Comparison of ENCODE assay signal across 9 cellular contexts in genomic region chr14:57189070-57189469, GRCh38.
DNase-seq lines count a peak whose midpoint lies in the region; ATAC-seq, FAIRE-seq and TF ChIP-seq lines count a peak whose summit lies in the region.
"Had no signal": no experiment of that assay in that cellular context is flagged by ENCODE, and none has a peak within 500 bp of the region (broad histone marks: within the 10 kb centered on the region; RNA-seq: fewer than 3 reads in every experiment).

No MANE protein-coding gene starts in this region.

- H3K27me3 ChIP-seq in HepG2 (ENCODE audit: control insufficient read depth in 1 of 2, insufficient read depth in 2 of 2, low read length in 2 of 2) (peaks cover 0 to 10% of the 10 kb centered on the region in 2 experiments; a peak in 2 of 5 replicates), right lobe of liver (no peaks in the 10 kb centered on the region)

- no peak overlapping the region for H3K27ac ChIP-seq in HepG2 (ENCODE audit: extremely low read length, insufficient read depth, low read length)
- H3K27ac ChIP-seq in right lobe of liver: no peak overlapping the region

- H2AFZ ChIP-seq in HepG2 (ENCODE audit: low read length): no peak overlapping the region

- POLR2A ChIA-PET in HepG2 (lab: Yijun Ruan, JAX): no interaction called here

- no peaks in the 10 kb centered on the region for H3K36me3 ChIP-seq in HepG2 (replicated peaks in 1 of 2; ENCODE audit: control insufficient read depth in 1 of 2, insufficient read depth in 2 of 2, low read length in 2 of 2)
- H3K36me3 ChIP-seq in right lobe of liver: no peaks in the 10 kb centered on the region

- H3K4me1 ChIP-seq in HepG2 (ENCODE audit: insufficient read depth, low read length): no peaks in the 10 kb centered on the region
- no peaks in the 10 kb centered on the region for H3K4me1 ChIP-seq in right lobe of liver

- H3K79me2 ChIP-seq in HepG2 (ENCODE audit: insufficient read depth, low read length): no peaks in the 10 kb centered on the region

- no peaks in the 10 kb centered on the region for H4K20me1 ChIP-seq in HepG2 (ENCODE audit: insufficient read depth, low read length)

- ATAC-seq in HepG2: peak; percentile 46; the same call in 1 of the 3 replicates
- no peak for ATAC-seq in right lobe of liver
- ATAC-seq in stimulated activated naive CD8-positive, alpha-beta T cell treated with anti-CD3 and anti-CD28 coated beads, Interleukin-15, Interleukin-2, amounts not matched to agents 100 U/mL and 50 U/mL, for 24 hours: no peak
- ATAC-seq in HG02759 (IDR thresholded peaks at IDR 0.05; ENCODE audit: unreplicated experiment): no peak

- no peak overlapping the region for H3K4me2 ChIP-seq in HepG2 (ENCODE audit: low read depth, low read length)

- no peak overlapping the region for H3K9ac ChIP-seq in HepG2 (ENCODE audit: insufficient read depth, low read depth, low read length)

- H3K4me3 ChIP-seq in HepG2 (replicated peaks in 1 of 3; ENCODE audit: insufficient read depth in 1 of 3, low read depth in 2 of 3, low read length in 3 of 3): no peak overlapping the region
- no peak overlapping the region for H3K4me3 ChIP-seq in right lobe of liver
- H3K4me3 ChIP-seq in epithelial cell of esophagus (ENCODE audit: low read length): no peak overlapping the region
- no peak overlapping the region for H3K4me3 ChIP-seq in lower leg skin (ENCODE audit: low read depth, poor library complexity, severe bottlenecking)

- WGBS in HepG2 (ENCODE audit: low lambda C conversion rate): 8% methylated on average over 7 of the region's 7 CpGs
- WGBS in right lobe of liver (ENCODE audit: insufficient coverage, low coverage, low lambda C conversion rate, missing lambda C conversion rate): 77% methylated on average over 7 of the region's 7 CpGs
- 47 to 52% methylated on average over 7 of the region's 7 CpGs for WGBS in lower leg skin, 2 donors

- CTCF ChIA-PET in HepG2 (lab: Yijun Ruan, JAX; ENCODE audit: low intra/inter-chr PET ratio, low total read pairs): interaction anchor here (1.2 kb wide), 1 partner anchor 529 kb away, joined by 3 read pairs; no protein-coding TSS in a partner anchor

- TF ChIP-seq EP300 in HepG2 (IDR thresholded peaks at IDR 0.05; ENCODE audit: low read depth in 2 of 2, low read length in 2 of 2): no peak
- no peak for TF ChIP-seq EP300 in HepG2 (CRISPR knock-in tag; IDR thresholded peaks at IDR 0.05; ENCODE audit: borderline replicate concordance)

- TF ChIP-seq CTCF in HepG2 (CRISPR knock-in tag; IDR thresholded peaks at IDR 0.05) (peak; percentile 35), right lobe of liver (IDR thresholded peaks at IDR 0.05) (no peak), epithelial cell of esophagus (IDR thresholded peaks at IDR 0.05; ENCODE audit: insufficient read depth, low read depth, low read length, missing control alignments) (peak; percentile 58), lower leg skin (IDR thresholded peaks at IDR 0.05) (no peak)

- no TSS peak for BruUV-seq in HepG2 (replicated peaks; lab: Mats Ljungman, UMichigan)

- no peak for TF ChIP-seq RAD21 in HepG2 (CRISPR knock-in tag; IDR thresholded peaks at IDR 0.05)

- intact Hi-C loops in HepG2 (cut with micrococcal nuclease; ENCODE audit: unreplicated experiment): loop anchor here (10.0 kb wide), 2 partner anchors 524 to 634 kb away; no protein-coding TSS in a partner anchor
- intact Hi-C loops in right lobe of liver (cut with DNase I): no loop called here
- intact Hi-C loops in lower leg skin (cut with DNase I; ENCODE audit: low total_unique reads): no loop called here

- FAIRE-seq in HepG2 (lab: Jason Lieb, UNC): no peak

- H3K9me3 ChIP-seq in HepG2 (ENCODE audit: low read length) (no peaks in the 10 kb centered on the region), right lobe of liver (no peaks in the 10 kb centered on the region)

- no peak for TF ChIP-seq POLR2A in HepG2 (IDR thresholded peaks at IDR 0.05; ENCODE audit: insufficient read depth in 1 of 2, low read depth in 2 of 2, low read length in 2 of 2)
- TF ChIP-seq POLR2A in right lobe of liver (IDR thresholded peaks at IDR 0.05): no peak
- TF ChIP-seq POLR2A in lower leg skin (IDR thresholded peaks at IDR 0.05): no peak

- in situ Hi-C loops in HepG2 (cut with HindIII; ENCODE audit: extremely low pct_ligation_motif_present, low pct_unique_long_range_greater_than_20kb): loop anchor here (5.0 to 25.0 kb wide), 2 partner anchors 527 to 697 kb away; no protein-coding TSS in a partner anchor

- DNase-seq in HepG2 (ENCODE audit: low spot score): peak; percentile 3
- DNase-seq in right lobe of liver: no peak
- DNase-seq in NCI-H510A treated with DMSO at 0.1 percent for 48 hours (lab: John Stamatoyannopoulos, UW): peak; percentile 82
- peak; percentile 42 for DNase-seq in epithelial cell of esophagus (ENCODE audit: low read depth)
- no peak for DNase-seq in stimulated activated naive CD8-positive, alpha-beta T cell treated with anti-CD3 and anti-CD28 coated beads, Interleukin-15, Interleukin-2, amounts not matched to agents 100 U/mL and 50 U/mL, for 24 hours
- no peak for DNase-seq in stimulated activated naive CD4-positive, alpha-beta T cell treated with Interleukin-2 at 50 U/mL for 16 hours (lab: John Stamatoyannopoulos, UW)
- no peak for DNase-seq in lower leg skin (ENCODE audit: low spot score in 2 of 2)
- DNase-seq: activated naive CD4-positive, alpha-beta T cell treated with anti-CD3 and anti-CD28 coated beads for 36 hours had no signal

TF ChIP-seq in HepG2, 621 proteins besides CTCF, POLR2A, EP300 and RAD21 (continues in another document):
- TF ChIP-seq CAMTA2 (CRISPR knock-in tag; IDR thresholded peaks at IDR 0.05; ENCODE audit: borderline replicate concordance): no peak
- TF ChIP-seq ZNF18 (CRISPR knock-in tag; IDR thresholded peaks at IDR 0.05; ENCODE audit: insufficient replicate concordance): no peak
- no peak for TF ChIP-seq ZNF230 (CRISPR knock-in tag; IDR thresholded peaks at IDR 0.05)
- TF ChIP-seq ZMYM3 (CRISPR knock-in tag; IDR thresholded peaks at IDR 0.05): no peak
- no peak for TF ChIP-seq TEAD3 (CRISPR knock-in tag; optimal IDR thresholded peaks at IDR 0.05; ENCODE audit: borderline replicate concordance)
- TF ChIP-seq ZNF160 (CRISPR knock-in tag; IDR thresholded peaks at IDR 0.05): no peak
- 0 out of 4 replicates have a peak, but pooled peaks of 1 of the 2 experiments have one; percentile 11 for TF ChIP-seq MAFK (conservative IDR thresholded peaks at IDR 0.05 in 1 of 2, IDR thresholded peaks at IDR 0.05 in 1 of 2; ENCODE audit: low read length in 2 of 2)
- no peak for TF ChIP-seq AHR (CRISPR knock-in tag; IDR thresholded peaks at IDR 0.05)
- no peak for TF ChIP-seq REST (IDR thresholded peaks at IDR 0.05; ENCODE audit: borderline replicate concordance in 1 of 2, low read depth in 1 of 2, low read length in 2 of 2)
- TF ChIP-seq ELF4 (CRISPR knock-in tag; IDR thresholded peaks at IDR 0.05; ENCODE audit: borderline replicate concordance): no peak
- TF ChIP-seq NFIB (CRISPR knock-in tag; IDR thresholded peaks at IDR 0.05; ENCODE audit: borderline replicate concordance): no peak
- no peak for TF ChIP-seq ZFP36L1 (CRISPR knock-in tag; IDR thresholded peaks at IDR 0.05)
- TF ChIP-seq ZNF496 (CRISPR knock-in tag; IDR thresholded peaks at IDR 0.05; ENCODE audit: insufficient replicate concordance): no peak
- TF ChIP-seq STAG1 (CRISPR knock-in tag; IDR thresholded peaks at IDR 0.05): peak; percentile 48
- no peak for TF ChIP-seq SP140L (CRISPR knock-in tag; IDR thresholded peaks at IDR 0.05; ENCODE audit: borderline replicate concordance)
- no peak for TF ChIP-seq KDM3A (CRISPR knock-in tag; IDR thresholded peaks at IDR 0.05; ENCODE audit: low read depth)
- TF ChIP-seq SALL2 (CRISPR knock-in tag; IDR thresholded peaks at IDR 0.05): no peak
- no peak for TF ChIP-seq ZNF562 (CRISPR knock-in tag; IDR thresholded peaks at IDR 0.05; ENCODE audit: borderline replicate concordance)
- TF ChIP-seq MAF1 (CRISPR knock-in tag; IDR thresholded peaks at IDR 0.05; ENCODE audit: borderline replicate concordance): no peak
- TF ChIP-seq TCF7L2 (IDR thresholded peaks at IDR 0.05; ENCODE audit: low read depth, low read length): no peak

Comparison
In these comparisons a context has a peak if more than half of its experiments do, and no peak if none do; other contexts are left out.
1. DNase-seq: peak in HepG2 (single experiment), NCI-H510A treated with DMSO at 0.1 percent for 48 hours (single experiment) and epithelial cell of esophagus (single experiment); none in right lobe of liver (0 of 3), stimulated activated naive CD8-positive, alpha-beta T cell treated with anti-CD3 and anti-CD28 coated beads, Interleukin-15, Interleukin-2, amounts not matched to agents 100 U/mL and 50 U/mL, for 24 hours (single experiment), stimulated activated naive CD4-positive, alpha-beta T cell treated with Interleukin-2 at 50 U/mL for 16 hours (single experiment) and lower leg skin (0 of 2).
2. CTCF ChIP-seq: peak in HepG2 (single experiment) and epithelial cell of esophagus (single experiment); none in right lobe of liver (0 of 4) and lower leg skin (0 of 3).